In the genomic region with DNA sequence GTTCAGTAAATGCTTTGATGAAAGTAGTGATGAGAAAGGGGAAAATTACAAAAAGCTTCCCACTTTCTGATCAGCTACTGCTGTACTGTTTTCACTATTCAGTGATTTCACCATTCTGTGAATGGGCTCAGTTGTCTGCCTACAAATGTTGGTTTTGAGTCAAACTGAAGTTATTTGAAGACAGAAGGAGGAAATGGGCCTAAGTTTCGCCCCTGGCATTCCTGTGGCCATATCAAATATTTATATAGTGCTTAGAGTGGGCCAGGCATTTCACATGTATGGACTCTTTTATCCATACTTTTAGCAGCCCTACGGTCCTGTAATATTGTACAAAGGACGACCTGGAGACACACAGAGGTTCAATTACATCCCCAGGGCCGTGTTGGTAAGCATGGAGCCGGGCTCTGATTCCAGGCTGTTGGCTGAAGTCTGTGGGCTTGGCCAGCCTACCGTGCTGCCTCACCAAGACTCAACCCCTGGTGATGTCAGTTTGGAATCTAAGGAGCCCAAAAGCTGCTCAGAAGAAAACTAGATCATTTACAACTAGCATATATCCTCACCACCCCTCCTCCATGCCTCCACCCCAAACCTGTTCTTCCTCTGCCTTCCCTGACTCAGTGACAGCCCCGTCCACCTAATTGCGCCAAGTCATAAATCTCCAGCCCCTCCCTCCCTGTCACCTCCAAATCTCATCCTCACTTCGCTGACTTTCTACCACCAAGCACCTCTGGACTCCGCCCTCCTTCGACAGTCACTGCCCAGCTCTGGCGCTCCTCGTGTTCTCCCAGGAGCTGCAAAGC, we compare ENCODE assay signal across 1 cellular context.
TF ChIP-seq lines count a peak whose summit lies in the region.

No MANE protein-coding gene starts in this region.

TF ChIP-seq in HepG2, 621 proteins besides CTCF, POLR2A, EP300 and RAD21 (continued from another document and continues in another):
- TF ChIP-seq AKNA (CRISPR knock-in tag; IDR thresholded peaks at IDR 0.05; ENCODE audit: borderline replicate concordance) (no peak), ISL2 (CRISPR knock-in tag; IDR thresholded peaks at IDR 0.05) (0 out of 2 replicates have a peak, but pooled peaks have one; percentile 49), ELF3 (CRISPR knock-in tag; IDR thresholded peaks at IDR 0.05) (peak; percentile 71), ZNF329 (CRISPR knock-in tag; IDR thresholded peaks at IDR 0.05; ENCODE audit: low read depth) (no peak), STAG1 (CRISPR knock-in tag; IDR thresholded peaks at IDR 0.05) (no peak), PLRG1 (conservative IDR thresholded peaks at IDR 0.05) (no peak), GATA4 (IDR thresholded peaks at IDR 0.05; ENCODE audit: borderline replicate concordance, low read depth) (0 out of 2 replicates have a peak, but pooled peaks have one; percentile 17), ZNF451 (CRISPR knock-in tag; IDR thresholded peaks at IDR 0.05) (no peak), ZNF234 (CRISPR knock-in tag; conservative IDR thresholded peaks at IDR 0.05) (no peak), ZNF407 (CRISPR knock-in tag; IDR thresholded peaks at IDR 0.05; ENCODE audit: not compliant biosample characterization) (no peak), ZFP82 (CRISPR knock-in tag; IDR thresholded peaks at IDR 0.05; ENCODE audit: borderline replicate concordance) (no peak), CEBPG (CRISPR knock-in tag; IDR thresholded peaks at IDR 0.05) (peak; percentile 17; the same call in 1 of the 2 replicates), TEAD3 (CRISPR knock-in tag; optimal IDR thresholded peaks at IDR 0.05; ENCODE audit: borderline replicate concordance) (peak; percentile 30), ZNF614 (CRISPR knock-in tag; IDR thresholded peaks at IDR 0.05; ENCODE audit: borderline replicate concordance) (0 out of 2 replicates have a peak, but pooled peaks have one; percentile 24), ZNF557 (CRISPR knock-in tag; IDR thresholded peaks at IDR 0.05) (no peak), ZNF224 (CRISPR knock-in tag; IDR thresholded peaks at IDR 0.05) (no peak), MAFF (IDR thresholded peaks at IDR 0.05; ENCODE audit: low read depth, low read length) (no peak), ZNF660 (CRISPR knock-in tag; IDR thresholded peaks at IDR 0.05; ENCODE audit: borderline replicate concordance, low read depth) (no peak), HNF4G (IDR thresholded peaks at IDR 0.05; ENCODE audit: borderline replicate concordance, low read depth, low read length) (no peak), HNF4G (CRISPR knock-in tag; IDR thresholded peaks at IDR 0.05; ENCODE audit: borderline replicate concordance, low read depth) (no peak), RFXAP (CRISPR knock-in tag; IDR thresholded peaks at IDR 0.05; ENCODE audit: borderline replicate concordance) (no peak), KAT7 (CRISPR knock-in tag; IDR thresholded peaks at IDR 0.05; ENCODE audit: borderline replicate concordance) (no peak), ZNF326 (CRISPR knock-in tag; IDR thresholded peaks at IDR 0.05; ENCODE audit: borderline replicate concordance) (no peak), IRX3 (CRISPR knock-in tag; IDR thresholded peaks at IDR 0.05; ENCODE audit: borderline replicate concordance, low read depth) (no peak), SRSF4 (IDR thresholded peaks at IDR 0.05; ENCODE audit: low read depth, low read length, poor library complexity, severe bottlenecking) (no peak), ARID2 (CRISPR knock-in tag; IDR thresholded peaks at IDR 0.05; ENCODE audit: borderline replicate concordance) (peak; percentile 90; the same call in 1 of the 2 replicates), GABPA (IDR thresholded peaks at IDR 0.05; ENCODE audit: low read depth, low read length) (no peak), GABPA (CRISPR knock-in tag; IDR thresholded peaks at IDR 0.05; ENCODE audit: low read depth) (no peak), ZNF276 (CRISPR knock-in tag; IDR thresholded peaks at IDR 0.05; ENCODE audit: low read depth) (no peak), TARDBP (CRISPR knock-in tag; IDR thresholded peaks at IDR 0.05) (peak; percentile 39; the same call in 1 of the 2 replicates), PAF1 (CRISPR knock-in tag; IDR thresholded peaks at IDR 0.05) (no peak), ATF4 (CRISPR knock-in tag; IDR thresholded peaks at IDR 0.05) (no peak), NFIB (CRISPR knock-in tag; IDR thresholded peaks at IDR 0.05; ENCODE audit: borderline replicate concordance) (no peak), ELK4 (CRISPR knock-in tag; IDR thresholded peaks at IDR 0.05; ENCODE audit: borderline replicate concordance) (no peak), ZFP36L2 (CRISPR knock-in tag; IDR thresholded peaks at IDR 0.05) (no peak)
- TF ChIP-seq, protein P1, sequence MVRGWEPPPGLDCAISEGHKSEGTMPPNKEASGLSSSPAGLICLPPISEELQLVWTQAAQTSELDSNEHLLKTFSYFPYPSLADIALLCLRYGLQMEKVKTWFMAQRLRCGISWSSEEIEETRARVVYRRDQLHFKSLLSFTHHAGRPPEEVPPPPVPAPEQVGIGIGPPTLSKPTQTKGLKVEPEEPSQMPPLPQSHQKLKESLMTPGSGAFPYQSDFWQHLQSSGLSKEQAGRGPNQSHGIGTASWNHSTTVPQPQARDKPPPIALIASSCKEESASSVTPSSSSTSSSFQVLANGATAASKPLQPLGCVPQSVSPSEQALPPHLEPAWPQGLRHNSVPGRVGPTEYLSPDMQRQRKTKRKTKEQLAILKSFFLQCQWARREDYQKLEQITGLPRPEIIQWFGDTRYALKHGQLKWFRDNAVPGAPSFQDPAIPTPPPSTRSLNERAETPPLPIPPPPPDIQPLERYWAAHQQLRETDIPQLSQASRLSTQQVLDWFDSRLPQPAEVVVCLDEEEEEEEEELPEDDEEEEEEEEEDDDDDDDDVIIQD (CRISPR knock-in tag; IDR thresholded peaks at IDR 0.05; ENCODE audit: low read depth) = no peak
- TF ChIP-seq, protein P2, sequence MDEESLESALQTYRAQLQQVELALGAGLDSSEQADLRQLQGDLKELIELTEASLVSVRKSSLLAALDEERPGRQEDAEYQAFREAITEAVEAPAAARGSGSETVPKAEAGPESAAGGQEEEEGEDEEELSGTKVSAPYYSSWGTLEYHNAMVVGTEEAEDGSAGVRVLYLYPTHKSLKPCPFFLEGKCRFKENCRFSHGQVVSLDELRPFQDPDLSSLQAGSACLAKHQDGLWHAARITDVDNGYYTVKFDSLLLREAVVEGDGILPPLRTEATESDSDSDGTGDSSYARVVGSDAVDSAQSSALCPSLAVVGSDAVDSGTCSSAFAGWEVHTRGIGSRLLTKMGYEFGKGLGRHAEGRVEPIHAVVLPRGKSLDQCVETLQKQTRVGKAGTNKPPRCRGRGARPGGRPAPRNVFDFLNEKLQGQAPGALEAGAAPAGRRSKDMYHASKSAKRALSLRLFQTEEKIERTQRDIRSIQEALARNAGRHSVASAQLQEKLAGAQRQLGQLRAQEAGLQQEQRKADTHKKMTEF (CRISPR knock-in tag; IDR thresholded peaks at IDR 0.05) = no peak; the same call in 1 of the 2 replicates
